Comparison of ENCODE assay signal across 15 cellular contexts in genomic region chr22:42174062-42174461, GRCh38. TPM values are rescaled to one million over a fixed set of nuclear protein-coding genes. Genes with fewer than 3 reads are reported as not detected.
DNase-seq lines count a peak whose midpoint lies in the region; ATAC-seq and TF ChIP-seq lines count a peak whose summit lies in the region.
"Had no signal": no experiment of that assay in that cellular context is flagged by ENCODE, and none has a peak within 500 bp of the region (broad histone marks: within the 10 kb centered on the region; RNA-seq: fewer than 3 reads in every experiment).

No MANE protein-coding gene starts in this region.

- no peak overlapping the region for H3K4ac ChIP-seq in mesenchymal stem cell (ENCODE audit: low read depth in 1 of 2, low read length in 2 of 2)

- no peak overlapping the region for H3K18ac ChIP-seq in mesenchymal stem cell (ENCODE audit: low read depth in 1 of 2, low read length in 2 of 2)

- H3K9me3 Mint-ChIP-seq in activated CD4-positive, alpha-beta T cell treated with anti-CD3 and anti-CD28 coated beads for 36 hours (ENCODE audit: low read depth): peaks cover 2% of the 10 kb centered on the region
- H3K9me3 Mint-ChIP-seq in activated naive CD8-positive, alpha-beta T cell treated with anti-CD3 and anti-CD28 coated beads, Interleukin-2, amount 10 ng/mL, durations not matched to agents 7 days and 5 days: no peaks in the 10 kb centered on the region
- H3K9me3 Mint-ChIP-seq: activated B cell treated with CpG ODN at 0.5 μM for 24 hours had no signal

- H3K9me3 ChIP-seq in mesenchymal stem cell (ENCODE audit: control insufficient read depth, low read length): no peaks in the 10 kb centered on the region
- H3K9me3 ChIP-seq: SK-N-SH, tibial artery had no signal

- no peak overlapping the region for H2BK15ac ChIP-seq in mesenchymal stem cell (ENCODE audit: low read depth, poor library complexity, severe bottlenecking)

- H3K36me3 ChIP-seq in KMS-11 (ENCODE audit: insufficient read depth) (peaks cover 4% of the 10 kb centered on the region; the same call in 1 of the 2 replicates), mesenchymal stem cell (ENCODE audit: control insufficient read depth in 1 of 2, insufficient read depth in 2 of 2, low read depth in 1 of 2, low read length in 2 of 2) (peaks cover 13 to 27% of the 10 kb centered on the region in 2 experiments)

- ATAC-seq in activated CD4-positive, alpha-beta T cell treated with anti-CD3 and anti-CD28 coated beads for 36 hours: peak; percentile 51
- ATAC-seq in activated naive CD8-positive, alpha-beta T cell treated with anti-CD3 and anti-CD28 coated beads, Interleukin-2, amount 10 ng/mL, durations not matched to agents 7 days and 5 days (ENCODE audit: low read depth): peak; percentile 86
- ATAC-seq in Right ventricle myocardium inferior: no peak

- H3K79me2 ChIP-seq in KMS-11 (ENCODE audit: insufficient read depth, low read depth): peaks cover 22% of the 10 kb centered on the region; the same call in 1 of the 2 replicates

- peaks cover 58% of the 10 kb centered on the region for H3K4me1 Mint-ChIP-seq in activated CD4-positive, alpha-beta T cell treated with anti-CD3 and anti-CD28 coated beads for 36 hours
- H3K4me1 Mint-ChIP-seq in activated naive CD8-positive, alpha-beta T cell treated with anti-CD3 and anti-CD28 coated beads, Interleukin-2, amount 10 ng/mL, durations not matched to agents 7 days and 5 days: peaks cover 32% of the 10 kb centered on the region

- POLR2A ChIA-PET in activated CD4-positive, alpha-beta T cell treated with anti-CD3 and anti-CD28 coated beads for 36 hours (lab: Charles Lee): no interaction called here
- POLR2A ChIA-PET in activated naive CD8-positive, alpha-beta T cell treated with anti-CD3 and anti-CD28 coated beads, Interleukin-2, amount 10 ng/mL, durations not matched to agents 7 days and 5 days (lab: Charles Lee): no interaction called here

- no peaks in the 10 kb centered on the region for H3K27me3 ChIP-seq in KMS-11 (ENCODE audit: insufficient read depth, low read depth)
- no peaks in the 10 kb centered on the region for H3K27me3 ChIP-seq in mesenchymal stem cell (ENCODE audit: control insufficient read depth in 1 of 2, insufficient read depth in 1 of 2, low read length in 2 of 2)
- H3K27me3 ChIP-seq: tibial artery had no signal

- TF ChIP-seq CTCF in KMS-11 (conservative IDR thresholded peaks at IDR 0.05; ENCODE audit: low read depth, low read length): no peak

- peak overlapping the region; percentile 45 for H2AK5ac ChIP-seq in mesenchymal stem cell (ENCODE audit: low read length, severe bottlenecking)

- no peak for DNase-seq in activated CD4-positive, alpha-beta T cell treated with anti-CD3 and anti-CD28 coated beads for 36 hours
- no peak for DNase-seq in activated CD4-positive, alpha-beta T cell treated with anti-CD3 and anti-CD28 coated beads for 1 hour
- no peak for DNase-seq in activated naive CD8-positive, alpha-beta T cell treated with anti-CD3 and anti-CD28 coated beads, Interleukin-2, amount 10 ng/mL, durations not matched to agents 7 days and 5 days
- DNase-seq in mesenchymal stem cell: peak; percentile 61
- DNase-seq in Right ventricle myocardium inferior (ENCODE audit: missing footprints): no peak
- DNase-seq in NCI-H1417 treated with DMSO at 0.1 percent for 48 hours (lab: John Stamatoyannopoulos, UW): no peak
- DNase-seq in NOMO-1 treated with dmso at 0.1 percent for 144 hours (lab: John Stamatoyannopoulos, UW; ENCODE audit: unreplicated experiment): no peak
- DNase-seq: activated B cell treated with CpG ODN at 0.5 μM for 24 hours; activated T-cell treated with anti-CD3 and anti-CD28 coated beads, Interleukin-2, amount 50 U/mL, for 48 hours; effector memory CD4-positive, alpha-beta T cell; Karpas-422; posterior cingulate gyrus; SK-N-SH; tibial artery had no signal

- H2BK120ac ChIP-seq in mesenchymal stem cell (ENCODE audit: low read depth, low read length): no peak overlapping the region

- H2BK5ac ChIP-seq in mesenchymal stem cell (ENCODE audit: low read depth, low read length, poor library complexity, severe bottlenecking): no peak overlapping the region

- H3K4me2 ChIP-seq in KMS-11: peak overlapping the region; percentile 25; the same call in 1 of the 2 replicates
- no peak overlapping the region for H3K4me2 ChIP-seq in mesenchymal stem cell (ENCODE audit: low read length, poor library complexity, severe bottlenecking)
- H3K4me2 ChIP-seq: SK-N-SH had no signal

- H4K20me1 ChIP-seq in KMS-11 (ENCODE audit: insufficient read depth): 0 out of 2 replicates have a peak, but pooled peaks cover 4% of the 10 kb centered on the region

- H2AFZ ChIP-seq in KMS-11 (ENCODE audit: low read depth): no peak overlapping the region
- H2AFZ ChIP-seq in mesenchymal stem cell (ENCODE audit: low read depth, low read length): no peak overlapping the region

- H3K4me1 ChIP-seq in KMS-11 (ENCODE audit: low read depth, poor library complexity, severe bottlenecking) (peaks cover 29% of the 10 kb centered on the region), mesenchymal stem cell (ENCODE audit: control insufficient read depth, insufficient read depth, low read depth, low read length) (peaks cover 30% of the 10 kb centered on the region)

- no peak overlapping the region for H2BK12ac ChIP-seq in mesenchymal stem cell (ENCODE audit: low read length in 2 of 2)

- no peak overlapping the region for H3K14ac ChIP-seq in mesenchymal stem cell (ENCODE audit: low read length in 2 of 2)

- H3K79me1 ChIP-seq in mesenchymal stem cell (replicated peaks; ENCODE audit: low read length, poor library complexity, severe bottlenecking): peaks cover 24% of the 10 kb centered on the region

- peak overlapping the region; percentile 1 for H4K91ac ChIP-seq in mesenchymal stem cell (ENCODE audit: low read length)

- H3K9ac ChIP-seq in KMS-11 (no peak overlapping the region), mesenchymal stem cell (ENCODE audit: low read length) (no peak overlapping the region)
- H3K9ac ChIP-seq: SK-N-SH had no signal

- H3K27ac ChIP-seq in KMS-11 (no peak overlapping the region; the same call in 1 of the 2 replicates), mesenchymal stem cell (ENCODE audit: low read length, poor library complexity, severe bottlenecking) (no peak overlapping the region)
- H3K27ac ChIP-seq: tibial artery had no signal

- H3K27ac Mint-ChIP-seq in activated CD4-positive, alpha-beta T cell treated with anti-CD3 and anti-CD28 coated beads for 36 hours: no peak overlapping the region
- H3K27ac Mint-ChIP-seq in activated naive CD8-positive, alpha-beta T cell treated with anti-CD3 and anti-CD28 coated beads, Interleukin-2, amount 10 ng/mL, durations not matched to agents 7 days and 5 days: peak overlapping the region; percentile 32

- no peak overlapping the region for H3K4me3 ChIP-seq in KMS-11 (IDR thresholded peaks at IDR 0.05; ENCODE audit: insufficient read depth, low read depth, low read length)
- no peak overlapping the region for H3K4me3 ChIP-seq in mesenchymal stem cell (ENCODE audit: insufficient read depth in 1 of 2, low read depth in 1 of 2, low read length in 2 of 2)
- H3K4me3 ChIP-seq: tibial artery had no signal

- no peak overlapping the region for H3K23ac ChIP-seq in mesenchymal stem cell (ENCODE audit: low read length in 2 of 2)

- H4K8ac ChIP-seq in mesenchymal stem cell (ENCODE audit: low read length): no peak overlapping the region

- peaks cover 29% of the 10 kb centered on the region for H3K36me3 Mint-ChIP-seq in activated CD4-positive, alpha-beta T cell treated with anti-CD3 and anti-CD28 coated beads for 36 hours (ENCODE audit: low read depth)
- peaks cover 34% of the 10 kb centered on the region for H3K36me3 Mint-ChIP-seq in activated naive CD8-positive, alpha-beta T cell treated with anti-CD3 and anti-CD28 coated beads, Interleukin-2, amount 10 ng/mL, durations not matched to agents 7 days and 5 days

- H3K27me3 Mint-ChIP-seq in activated CD4-positive, alpha-beta T cell treated with anti-CD3 and anti-CD28 coated beads for 36 hours: no peaks in the 10 kb centered on the region
- no peaks in the 10 kb centered on the region for H3K27me3 Mint-ChIP-seq in activated naive CD8-positive, alpha-beta T cell treated with anti-CD3 and anti-CD28 coated beads, Interleukin-2, amount 10 ng/mL, durations not matched to agents 7 days and 5 days
- H3K27me3 Mint-ChIP-seq: activated B cell treated with CpG ODN at 0.5 μM for 24 hours had no signal

- H3K4me3 Mint-ChIP-seq in activated CD4-positive, alpha-beta T cell treated with anti-CD3 and anti-CD28 coated beads for 36 hours: no peak overlapping the region
- no peak overlapping the region for H3K4me3 Mint-ChIP-seq in activated naive CD8-positive, alpha-beta T cell treated with anti-CD3 and anti-CD28 coated beads, Interleukin-2, amount 10 ng/mL, durations not matched to agents 7 days and 5 days
- H3K4me3 Mint-ChIP-seq: activated B cell treated with CpG ODN at 0.5 μM for 24 hours had no signal

- 65% methylated on average over 4 of the region's 4 CpGs for WGBS in mesenchymal stem cell

- intact Hi-C loops in activated CD4-positive, alpha-beta T cell treated with anti-CD3 and anti-CD28 coated beads for 36 hours (cut with DNase I, micrococcal nuclease): no loop called here
- intact Hi-C loops in Right ventricle myocardium inferior (cut with DNase I): loop anchor here (10.0 kb wide), 1 partner anchor 91 kb away; no protein-coding TSS in a partner anchor

- CTCF ChIA-PET in activated CD4-positive, alpha-beta T cell treated with anti-CD3 and anti-CD28 coated beads for 36 hours (lab: Charles Lee): interaction anchor here (1.4 kb wide), 1 partner anchor 43 kb away, joined by 4 read pairs; no protein-coding TSS in a partner anchor

RNA-seq across cellular contexts. Expression of gene CYP2D6, which starts 43.5 kb away (rescaled TPM):
- total RNA-seq in activated CD4-positive, alpha-beta T cell treated with anti-CD3 and anti-CD28 coated beads for 36 hours: 1 to 10 TPM; 2.8 to 3.1 TPM
- 1 to 10 TPM; 3.7 to 4.4 TPM for total RNA-seq in activated naive CD8-positive, alpha-beta T cell treated with anti-CD3 and anti-CD28 coated beads, Interleukin-2, amount 10 ng/mL, durations not matched to agents 7 days and 5 days
- 0.17 TPM for polyA plus RNA-seq in mesenchymal stem cell (2013, experiment 1 of 2)
- 0.25 TPM for polyA plus RNA-seq in mesenchymal stem cell (2013, experiment 2 of 2)
- total RNA-seq in Right ventricle myocardium inferior: not detected
